In genomic region chr11:64627371-64627770, GRCh38 we compare ENCODE assay signal across 23 cellular contexts. TPM values are rescaled to one million over a fixed set of nuclear protein-coding genes. Genes with fewer than 3 reads are reported as not detected.
"Had no signal": no experiment of that assay in that cellular context is flagged by ENCODE, and none has a peak within 500 bp of the region (broad histone marks: within the 10 kb centered on the region; RNA-seq: fewer than 3 reads in every experiment).

No MANE protein-coding gene starts in this region.

- H3K9ac ChIP-seq: parathyroid adenoma had no signal

- H3K36me3 ChIP-seq: cardiac muscle cell, heart left ventricle, neutrophil, uterus had no signal

- H3K9me3 ChIP-seq: heart left ventricle, neutrophil, uterus had no signal

- H3K27me3 ChIP-seq: neutrophil, uterus had no signal

- H3K9me3 Mint-ChIP-seq: activated naive CD4-positive, alpha-beta T cell treated with anti-CD3 and anti-CD28 coated beads, Interleukin-2, amount 10 ng/mL, durations not matched to agents 7 days and 5 days; activated T-helper 2 cell treated with anti-CD3 and anti-CD28 coated beads, Interferon-gamma antibody, Interleukin-2, Interleukin-4, amounts not matched to agents 10 μg/mL and 5 μg/mL and 100 μg/mL, durations not matched to agents 14 hours and 24 hours and 36 hours; immature natural killer cell had no signal

- H2AFZ ChIP-seq: parathyroid adenoma had no signal

- H3K27me3 Mint-ChIP-seq: activated CD8-positive, alpha-beta memory T cell treated with anti-CD3 and anti-CD28 coated beads, Interleukin-2, amount 10 ng/mL, durations not matched to agents 7 days and 5 days had no signal

- H3K27ac ChIP-seq: cardiac muscle cell, epithelial cell of prostate, heart left ventricle, neutrophil, parathyroid adenoma, uterus had no signal

- H3K27ac Mint-ChIP-seq: activated CD8-positive, alpha-beta memory T cell treated with anti-CD3 and anti-CD28 coated beads, Interleukin-2, amount 10 ng/mL, durations not matched to agents 7 days and 5 days; activated naive CD4-positive, alpha-beta T cell treated with anti-CD3 and anti-CD28 coated beads, Interleukin-2, amount 10 ng/mL, durations not matched to agents 7 days and 5 days; activated T-helper 2 cell treated with anti-CD3 and anti-CD28 coated beads, Interferon-gamma antibody, Interleukin-2, Interleukin-4, amounts not matched to agents 10 μg/mL and 5 μg/mL and 100 μg/mL, durations not matched to agents 14 hours and 24 hours and 36 hours had no signal

- H3K4me3 Mint-ChIP-seq: activated CD8-positive, alpha-beta memory T cell treated with anti-CD3 and anti-CD28 coated beads, Interleukin-2, amount 10 ng/mL, durations not matched to agents 7 days and 5 days; activated naive CD4-positive, alpha-beta T cell treated with anti-CD3 and anti-CD28 coated beads, Interleukin-2, amount 10 ng/mL, durations not matched to agents 7 days and 5 days; immature natural killer cell had no signal

- H3K4me1 ChIP-seq: parathyroid adenoma, uterus had no signal

- H3K79me2 ChIP-seq: parathyroid adenoma had no signal

- DNase-seq: activated CD4-positive, alpha-beta T cell treated with anti-CD3 and anti-CD28 coated beads for 1 hour; activated CD4-positive, alpha-beta T cell treated with anti-CD3 and anti-CD28 coated beads, Interleukin-2, amount 50 U/mL, for 4 hours; activated CD8-positive, alpha-beta memory T cell treated with anti-CD3 and anti-CD28 coated beads, Interleukin-2, amount 10 ng/mL, durations not matched to agents 7 days and 5 days; activated naive CD4-positive, alpha-beta T cell treated with anti-CD3 and anti-CD28 coated beads, Interleukin-2, amount 10 ng/mL, durations not matched to agents 7 days and 5 days; activated T-cell treated with anti-CD3 and anti-CD28 coated beads, Interleukin-2, amount 50 U/mL, for 1 hour; foreskin melanocyte; heart left ventricle; immature natural killer cell; midbrain; stimulated activated CD4-positive, alpha-beta T cell treated with anti-CD3 and anti-CD28 coated beads, Interleukin-1b, Interleukin-23, amount 100 ng/mL, for 48 hours; T1000; uterus had no signal

- H3K4me1 Mint-ChIP-seq: activated CD8-positive, alpha-beta memory T cell treated with anti-CD3 and anti-CD28 coated beads, Interleukin-2, amount 10 ng/mL, durations not matched to agents 7 days and 5 days; activated naive CD4-positive, alpha-beta T cell treated with anti-CD3 and anti-CD28 coated beads, Interleukin-2, amount 10 ng/mL, durations not matched to agents 7 days and 5 days had no signal

- H3K4me3 ChIP-seq: cardiac muscle cell, heart left ventricle, lung, uterus had no signal

- ATAC-seq: activated CD8-positive, alpha-beta memory T cell treated with anti-CD3 and anti-CD28 coated beads, Interleukin-2, amount 10 ng/mL, durations not matched to agents 7 days and 5 days; heart left ventricle had no signal

- H3K36me3 Mint-ChIP-seq: activated CD8-positive, alpha-beta memory T cell treated with anti-CD3 and anti-CD28 coated beads, Interleukin-2, amount 10 ng/mL, durations not matched to agents 7 days and 5 days; activated naive CD4-positive, alpha-beta T cell treated with anti-CD3 and anti-CD28 coated beads, Interleukin-2, amount 10 ng/mL, durations not matched to agents 7 days and 5 days; immature natural killer cell had no signal

RNA-seq across cellular contexts. Expression of gene SLC22A12, which starts 36.4 kb away (rescaled TPM):
- total RNA-seq: activated CD8-positive, alpha-beta memory T cell treated with anti-CD3 and anti-CD28 coated beads, Interleukin-2, amount 10 ng/mL, durations not matched to agents 7 days and 5 days; activated T-helper 2 cell treated with anti-CD3 and anti-CD28 coated beads, Interferon-gamma antibody, Interleukin-2, Interleukin-4, amounts not matched to agents 10 μg/mL and 5 μg/mL and 100 μg/mL, durations not matched to agents 14 hours and 24 hours and 36 hours; astrocyte; cardiac muscle cell; dermis microvascular lymphatic vessel endothelial cell; fibroblast of lung; heart left ventricle; lung; myocyte; uterus had no signal
- polyA plus RNA-seq: cardiac muscle cell, fibroblast of lung, heart left ventricle, immature natural killer cell, lung, thymus had no signal
